17 cellular contexts compared by ENCODE assay signal in genomic region chr4:38819569-38819968, GRCh38. TPM values are rescaled to one million over a fixed set of nuclear protein-coding genes. Genes with fewer than 3 reads are reported as not detected.
DNase-seq lines count a peak whose midpoint lies in the region; ATAC-seq, FAIRE-seq and TF ChIP-seq lines count a peak whose summit lies in the region.
"Had no signal": no experiment of that assay in that cellular context is flagged by ENCODE, and none has a peak within 500 bp of the region (broad histone marks: within the 10 kb centered on the region; RNA-seq: fewer than 3 reads in every experiment).

No MANE protein-coding gene starts in this region.

- peaks cover 22% of the 10 kb centered on the region for H3K36me3 Mint-ChIP-seq in dendritic cell treated with granulocyte-macrophage colony-stimulating factor and Interleukin-4, amounts not matched to agents 40 ng/mL and 50 ng/mL, for 4 days (ENCODE audit: low read depth)
- H3K36me3 Mint-ChIP-seq in endothelial cell (ENCODE audit: low read depth, unreplicated experiment): no peaks in the 10 kb centered on the region

- peak overlapping the region; percentile 84 for H3K9ac ChIP-seq in OCI-LY3 (ENCODE audit: low read length)
- H3K9ac ChIP-seq: BLaER1 had no signal

- H3K9me3 ChIP-seq in OCI-LY3 (ENCODE audit: insufficient read depth, low read length): peaks cover 10% of the 10 kb centered on the region; the same call in 1 of the 2 replicates

- intact Hi-C loops in dendritic cell treated with granulocyte-macrophage colony-stimulating factor and Interleukin-4, amounts not matched to agents 40 ng/mL and 50 ng/mL, for 4 days (cut with micrococcal nuclease): loop anchor here (5.0 kb wide), 1 partner anchor 38 kb away; the partner anchor contains the start of gene TLR6

- H3K27me3 Mint-ChIP-seq in dendritic cell treated with granulocyte-macrophage colony-stimulating factor and Interleukin-4, amounts not matched to agents 40 ng/mL and 50 ng/mL, for 4 days: no peaks in the 10 kb centered on the region
- H3K27me3 Mint-ChIP-seq in endothelial cell (ENCODE audit: unreplicated experiment): no peaks in the 10 kb centered on the region

- peak overlapping the region; percentile 90 for H3K4me2 ChIP-seq in OCI-LY3 (ENCODE audit: low read length)
- H3K4me2 ChIP-seq: BLaER1 had no signal

- peaks cover 46% of the 10 kb centered on the region for H3K4me1 Mint-ChIP-seq in dendritic cell treated with granulocyte-macrophage colony-stimulating factor and Interleukin-4, amounts not matched to agents 40 ng/mL and 50 ng/mL, for 4 days (ENCODE audit: low read depth)
- no peaks in the 10 kb centered on the region for H3K4me1 Mint-ChIP-seq in endothelial cell (ENCODE audit: unreplicated experiment)

- H3K9me3 Mint-ChIP-seq in dendritic cell treated with granulocyte-macrophage colony-stimulating factor and Interleukin-4, amounts not matched to agents 40 ng/mL and 50 ng/mL, for 4 days: peaks cover 23% of the 10 kb centered on the region
- no peaks in the 10 kb centered on the region for H3K9me3 Mint-ChIP-seq in endothelial cell (ENCODE audit: unreplicated experiment)

- no peak overlapping the region for H3K4me3 Mint-ChIP-seq in dendritic cell treated with granulocyte-macrophage colony-stimulating factor and Interleukin-4, amounts not matched to agents 40 ng/mL and 50 ng/mL, for 4 days
- H3K4me3 Mint-ChIP-seq in endothelial cell (ENCODE audit: unreplicated experiment): no peak overlapping the region

- H3K4me1 ChIP-seq in OCI-LY3 (ENCODE audit: low read length): peaks cover 68% of the 10 kb centered on the region

- peak overlapping the region; percentile 61 for H3K4me3 ChIP-seq in OCI-LY3 (ENCODE audit: low read length)
- H3K4me3 ChIP-seq: BLaER1, esophagus muscularis mucosa, K562 had no signal

- peak; percentile 73 for DNase-seq in A172 (ENCODE audit: low spot score)
- no peak for DNase-seq in GM12892 (ENCODE audit: insufficient read length)
- no peak for DNase-seq in endothelial cell (ENCODE audit: low spot score)
- no peak for DNase-seq in GDM1 (lab: John Stamatoyannopoulos, UW)
- no peak for DNase-seq in activated CD4-positive, alpha-beta T cell treated with anti-CD3 and anti-CD28 coated beads, Interleukin-2, amount 50 U/mL, for 48 hours
- DNase-seq: activated CD4-positive, CD25-positive, alpha-beta regulatory T cell; activated effector memory CD4-positive, alpha-beta T cell treated with Interleukin-2 at 50 U/mL for 16 hours; cerebellar nuclear complex; NCI-H1694 treated with DMSO at 0.1 percent for 48 hours; NCI-H82 had no signal

- peak overlapping the region; percentile 97 for H3K27ac ChIP-seq in OCI-LY3 (ENCODE audit: low read length)
- H3K27ac ChIP-seq: BLaER1, esophagus muscularis mucosa had no signal

- H3K27me3 ChIP-seq in OCI-LY3 (ENCODE audit: low read depth, low read length): no peaks in the 10 kb centered on the region
- H3K27me3 ChIP-seq: BLaER1, esophagus muscularis mucosa had no signal

- no peak for TF ChIP-seq POLR2A in GM12892 (IDR thresholded peaks at IDR 0.05; ENCODE audit: low read depth, low read length)

- ATAC-seq in GM21526 (IDR thresholded peaks at IDR 0.05; ENCODE audit: low FRiP score, unreplicated experiment): no peak
- ATAC-seq: K562 had no signal

- H3K27ac Mint-ChIP-seq in dendritic cell treated with granulocyte-macrophage colony-stimulating factor and Interleukin-4, amounts not matched to agents 40 ng/mL and 50 ng/mL, for 4 days: peak overlapping the region; percentile 5
- H3K27ac Mint-ChIP-seq in endothelial cell (ENCODE audit: unreplicated experiment): no peak overlapping the region

- H2AFZ ChIP-seq in OCI-LY3 (ENCODE audit: low read depth, low read length): no peak overlapping the region

- no peaks in the 10 kb centered on the region for H4K20me1 ChIP-seq in OCI-LY3 (ENCODE audit: insufficient read depth, low read length)
- H4K20me1 ChIP-seq: BLaER1 had no signal

- H3K36me3 ChIP-seq in OCI-LY3 (replicated peaks; ENCODE audit: low read depth, low read length): peaks cover 39% of the 10 kb centered on the region
- H3K36me3 ChIP-seq: BLaER1, esophagus muscularis mucosa had no signal

- H3K79me2 ChIP-seq in OCI-LY3 (ENCODE audit: low read length): peaks cover 11% of the 10 kb centered on the region

- no peak for TF ChIP-seq CTCF in OCI-LY3 (IDR thresholded peaks at IDR 0.05; ENCODE audit: low read depth, low read length)
- no peak for TF ChIP-seq CTCF in endothelial cell (IDR thresholded peaks at IDR 0.05; ENCODE audit: unreplicated experiment)

- peak; percentile 89 for FAIRE-seq in GM12892 (lab: Jason Lieb, UNC)
- FAIRE-seq: H1, K562 had no signal

RNA-seq across cellular contexts. Expression of gene TLR1, which starts 15.0 kb away (rescaled TPM):
- 0.60 and 4.6 TPM in 2 replicates for total RNA-seq in A172 (2014; rRNA removed; shearing (Covaris generic))
- polyA plus RNA-seq in GM12892 (2012; ENCODE audit: missing spikeins): 15.9 TPM
- total RNA-seq in endothelial cell (ENCODE audit: unreplicated experiment): 0.23 TPM
- total RNA-seq: H1 had no signal
- polyA plus RNA-seq: H1 had no signal

RNA-seq across cellular contexts. Expression of gene TLR10, which starts 36.8 kb away (rescaled TPM):
- total RNA-seq in A172 (2014; rRNA removed; shearing (Covaris generic)): not detected in 2 replicates
- polyA plus RNA-seq in GM12892 (2012; ENCODE audit: missing spikeins): 64.3 TPM
- total RNA-seq in endothelial cell (ENCODE audit: unreplicated experiment): not detected
- total RNA-seq: H1 had no signal
- polyA plus RNA-seq: H1 had no signal

RNA-seq across cellular contexts. Expression of gene TLR6, which starts 37.0 kb away (rescaled TPM):
- total RNA-seq in A172 (2014; rRNA removed; shearing (Covaris generic)): 8.1 and 11.0 TPM in 2 replicates
- 15.0 TPM for polyA plus RNA-seq in GM12892 (2012; ENCODE audit: missing spikeins)
- total RNA-seq in endothelial cell (ENCODE audit: unreplicated experiment): 0.85 TPM

RNA-seq across cellular contexts. Expression of gene FAM114A1, which starts 48.0 kb away (rescaled TPM):
- 85.3 and 89.1 TPM in 2 replicates for total RNA-seq in A172 (2014; rRNA removed; shearing (Covaris generic))
- polyA plus RNA-seq in GM12892 (2012; ENCODE audit: missing spikeins): 3.9 TPM
- total RNA-seq in endothelial cell (ENCODE audit: unreplicated experiment): 27.0 TPM
